Comparison of ENCODE assay signal across 29 cellular contexts in the genomic region with DNA sequence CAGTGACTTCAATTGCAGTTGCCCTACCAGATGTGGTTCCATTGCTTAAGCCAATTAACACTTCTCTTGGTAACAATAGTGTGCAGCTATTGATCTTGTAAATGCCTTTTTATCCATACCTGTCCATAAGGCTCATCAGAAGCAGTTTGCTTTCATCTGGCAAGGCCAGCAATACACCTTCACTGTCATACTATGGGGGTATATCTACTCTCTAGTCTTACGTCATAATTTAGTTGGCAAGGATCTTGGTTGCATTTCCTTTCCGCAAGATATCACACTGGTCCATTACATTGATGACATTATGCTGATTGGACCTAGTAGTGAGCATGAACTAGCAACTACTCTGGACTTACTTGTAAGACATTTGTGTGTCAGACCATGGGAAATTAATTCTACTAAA. TPM values are rescaled to one million over a fixed set of nuclear protein-coding genes. Genes with fewer than 3 reads are reported as not detected.
"Had no signal": no experiment of that assay in that cellular context is flagged by ENCODE, and none has a peak within 500 bp of the region (broad histone marks: within the 10 kb centered on the region; RNA-seq: fewer than 3 reads in every experiment).

No MANE protein-coding gene starts in this region.

- H3K4me1 ChIP-seq: colonic mucosa, esophagus muscularis mucosa, esophagus squamous epithelium, foreskin keratinocyte, gastrocnemius medialis, gastroesophageal sphincter, heart left ventricle, heart right ventricle had no signal

- DNase-seq: colonic mucosa; cortex of kidney; dermis blood vessel endothelial cell; dorsolateral prefrontal cortex; effector CD4-positive, alpha-beta T cell; effector CD8-positive, alpha-beta T cell; effector memory CD4-positive, alpha-beta T cell; effector memory CD8-positive, alpha-beta T cell; endodermal cell; erythroblast; esophagus squamous epithelium; foreskin fibroblast; foreskin keratinocyte; foreskin melanocyte; gastrocnemius medialis; glutamatergic neuron; head of caudate nucleus; heart left ventricle; heart right ventricle had no signal

- ATAC-seq: effector memory CD8-positive, alpha-beta T cell; esophagus mucosa; foreskin keratinocyte; gastrocnemius medialis; gastroesophageal sphincter; heart left ventricle; heart right ventricle had no signal

- H3K27me3 ChIP-seq: colonic mucosa, dorsolateral prefrontal cortex, esophagus muscularis mucosa, esophagus squamous epithelium, foreskin keratinocyte, gastrocnemius medialis, gastroesophageal sphincter, heart left ventricle, heart right ventricle had no signal

- H3K36me3 ChIP-seq: colonic mucosa, esophagus muscularis mucosa, esophagus squamous epithelium, gastrocnemius medialis, gastroesophageal sphincter, heart left ventricle, heart right ventricle had no signal

- H3K9me3 ChIP-seq: colonic mucosa, esophagus squamous epithelium, gastrocnemius medialis had no signal

- FAIRE-seq: colon, endometrium, endothelial cell of umbilical vein, frontal cortex had no signal

- H3K4me3 ChIP-seq: colonic mucosa, coronary artery, dorsolateral prefrontal cortex, esophagus muscularis mucosa, esophagus squamous epithelium, gastrocnemius medialis, gastroesophageal sphincter, heart left ventricle, heart right ventricle had no signal

- H3K27ac ChIP-seq: colonic mucosa, coronary artery, dorsolateral prefrontal cortex, epithelial cell of prostate, esophagus muscularis mucosa, esophagus squamous epithelium, foreskin keratinocyte, gastrocnemius medialis, gastroesophageal sphincter, heart left ventricle, heart right ventricle had no signal

RNA-seq across cellular contexts. Expression of gene ZNF365, which starts 17.7 kb away (rescaled TPM):
- total RNA-seq: dermis microvascular lymphatic vessel endothelial cell, gastrocnemius medialis had no signal
